In the genomic region with DNA sequence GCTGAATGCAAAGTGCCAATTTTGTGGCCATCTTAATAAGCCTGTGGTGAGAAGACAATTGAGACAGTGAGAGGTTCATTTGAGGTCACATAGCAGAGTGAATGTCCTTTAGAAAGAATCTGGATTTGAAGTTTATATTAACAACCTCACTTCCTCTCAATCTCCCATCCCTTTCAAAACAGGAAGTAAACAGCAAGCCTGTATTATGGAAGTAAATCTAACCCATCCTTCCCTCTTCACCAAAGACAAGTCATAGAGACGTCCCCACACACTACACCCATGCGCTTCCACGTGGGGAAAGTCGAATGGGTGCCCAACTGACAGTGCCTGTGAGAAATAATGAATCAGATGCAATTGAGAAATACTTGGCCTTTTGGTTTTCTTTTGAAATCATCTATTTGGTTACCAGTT, we compare ENCODE assay signal across 9 cellular contexts. TPM values are rescaled to one million over a fixed set of nuclear protein-coding genes. Genes with fewer than 3 reads are reported as not detected.
DNase-seq lines count a peak whose midpoint lies in the region; ATAC-seq and TF ChIP-seq lines count a peak whose summit lies in the region.
"Had no signal": no experiment of that assay in that cellular context is flagged by ENCODE, and none has a peak within 500 bp of the region (broad histone marks: within the 10 kb centered on the region; RNA-seq: fewer than 3 reads in every experiment).

No MANE protein-coding gene starts in this region.

- H3K27me3 ChIP-seq in upper lobe of right lung (no peaks in the 10 kb centered on the region), Karpas-422 (ENCODE audit: low read length) (no peaks in the 10 kb centered on the region)

- DNase-seq in activated naive CD4-positive, alpha-beta T cell treated with Interleukin-2 at 50 U/mL for 16 hours: peak; percentile 66
- DNase-seq in activated naive CD4-positive, alpha-beta T cell (lab: John Stamatoyannopoulos, UW): no peak
- peak; percentile 82 for DNase-seq in activated naive CD4-positive, alpha-beta T cell treated with anti-CD3 and anti-CD28 coated beads for 36 hours
- no peak for DNase-seq in mucosa of descending colon
- DNase-seq in upper lobe of right lung: peak; percentile 73
- DNase-seq in COLO668 (lab: John Stamatoyannopoulos, UW; ENCODE audit: unreplicated experiment): no peak
- no peak for DNase-seq in Karpas-422
- DNase-seq: NCI-H82 had no signal

- H3K36me3 ChIP-seq in mucosa of descending colon (ENCODE audit: low read depth): no peaks in the 10 kb centered on the region
- H3K36me3 ChIP-seq in upper lobe of right lung: no peaks in the 10 kb centered on the region
- H3K36me3 ChIP-seq in Karpas-422 (ENCODE audit: insufficient read depth, low read length): no peaks in the 10 kb centered on the region

- peak overlapping the region; percentile 98 for H3K27ac Mint-ChIP-seq in activated naive CD4-positive, alpha-beta T cell treated with anti-CD3 and anti-CD28 coated beads for 36 hours

- TF ChIP-seq CTCF in mucosa of descending colon (IDR thresholded peaks at IDR 0.05): no peak
- no peak for TF ChIP-seq CTCF in upper lobe of right lung (IDR thresholded peaks at IDR 0.05)

- H3K9me3 ChIP-seq in mucosa of descending colon (no peaks in the 10 kb centered on the region), upper lobe of right lung (no peaks in the 10 kb centered on the region), Karpas-422 (ENCODE audit: low read length) (no peaks in the 10 kb centered on the region)

- H3K4me3 Mint-ChIP-seq in activated naive CD4-positive, alpha-beta T cell treated with anti-CD3 and anti-CD28 coated beads for 36 hours: peak overlapping the region; percentile 14

- peaks cover 10% of the 10 kb centered on the region for H3K36me3 Mint-ChIP-seq in activated naive CD4-positive, alpha-beta T cell treated with anti-CD3 and anti-CD28 coated beads for 36 hours (ENCODE audit: low read depth)

- H3K4me1 ChIP-seq in mucosa of descending colon (ENCODE audit: low read depth) (peaks cover 2% of the 10 kb centered on the region), upper lobe of right lung (peaks cover 56% of the 10 kb centered on the region), Karpas-422 (ENCODE audit: low read length) (peaks cover 6% of the 10 kb centered on the region)

- no peaks in the 10 kb centered on the region for H3K79me2 ChIP-seq in Karpas-422 (ENCODE audit: low read length)

- no peaks in the 10 kb centered on the region for H3K27me3 Mint-ChIP-seq in activated naive CD4-positive, alpha-beta T cell treated with anti-CD3 and anti-CD28 coated beads for 36 hours (ENCODE audit: low read depth)

- H3K4me3 ChIP-seq in mucosa of descending colon (no peak overlapping the region), upper lobe of right lung (no peak overlapping the region), Karpas-422 (ENCODE audit: low read length) (no peak overlapping the region)

- CTCF ChIA-PET in activated naive CD4-positive, alpha-beta T cell treated with anti-CD3 and anti-CD28 coated beads for 36 hours (lab: Charles Lee): interaction anchor here (0.9 to 1.2 kb wide), 2 partner anchors 60 to 69 kb away, joined by 3 to 4 read pairs; no protein-coding TSS in a partner anchor

- no peaks in the 10 kb centered on the region for H3K9me3 Mint-ChIP-seq in activated naive CD4-positive, alpha-beta T cell treated with anti-CD3 and anti-CD28 coated beads for 36 hours

- H3K9me2 ChIP-seq in Karpas-422 (replicated peaks; ENCODE audit: insufficient read depth, low read length): no peaks in the 10 kb centered on the region

- H4K20me1 ChIP-seq in Karpas-422 (ENCODE audit: insufficient read depth, low read depth, low read length): no peaks in the 10 kb centered on the region

- intact Hi-C loops in activated naive CD4-positive, alpha-beta T cell treated with anti-CD3 and anti-CD28 coated beads for 36 hours (cut with micrococcal nuclease): loop anchor here (1.0 kb wide), 1 partner anchor 12 kb away; no protein-coding TSS in a partner anchor
- intact Hi-C loops in mucosa of descending colon (cut with DNase I, micrococcal nuclease): no loop called here
- intact Hi-C loops in upper lobe of right lung (cut with DNase I): no loop called here

- H3K9ac ChIP-seq in Karpas-422 (ENCODE audit: low read length): no peak overlapping the region

- peaks cover 93% of the 10 kb centered on the region for H3K4me1 Mint-ChIP-seq in activated naive CD4-positive, alpha-beta T cell treated with anti-CD3 and anti-CD28 coated beads for 36 hours (ENCODE audit: low read depth)

- no peak overlapping the region for H2AFZ ChIP-seq in Karpas-422 (ENCODE audit: low read length)

- H3K4me2 ChIP-seq in Karpas-422 (ENCODE audit: low read depth, low read length, poor library complexity, severe bottlenecking): no peak overlapping the region

- ATAC-seq in mucosa of descending colon (peak; percentile 36), upper lobe of right lung (peak; percentile 91), GM18511 (IDR thresholded peaks at IDR 0.05; ENCODE audit: unreplicated experiment) (no peak)

- H3K27ac ChIP-seq in upper lobe of right lung (no peak overlapping the region), Karpas-422 (ENCODE audit: low read length) (no peak overlapping the region)

RNA-seq across cellular contexts. Expression of a gene that starts 28.8 kb away (rescaled TPM):
- total RNA-seq in activated naive CD4-positive, alpha-beta T cell treated with anti-CD3 and anti-CD28 coated beads for 36 hours: 1,000 to 10,000 TPM; 1,152 to 1,165 TPM
- 10 to 100 TPM; 51.2 to 69.1 (median 60.0) TPM for total RNA-seq in mucosa of descending colon
- 186 TPM for total RNA-seq in upper lobe of right lung
- total RNA-seq in Karpas-422 (2014; rRNA removed; shearing (Covaris generic); ENCODE audit: low replicate concordance): 63.5 and 74.8 TPM in 2 replicates

RNA-seq across cellular contexts. Expression of a gene that starts 49.1 kb away (rescaled TPM):
- total RNA-seq in activated naive CD4-positive, alpha-beta T cell treated with anti-CD3 and anti-CD28 coated beads for 36 hours: 10 to 100 TPM; 49.8 TPM
- total RNA-seq in mucosa of descending colon (10 to 100 TPM in 2 of 3 donors, 1 to 10 TPM in 1; 7.5 to 10.5 (median 10.2) TPM), upper lobe of right lung (11.6 TPM)
- total RNA-seq in Karpas-422 (2014; rRNA removed; shearing (Covaris generic); ENCODE audit: low replicate concordance): 17.9 and 32.8 TPM in 2 replicates

RNA-seq across cellular contexts. Expression of a gene that starts 49.5 kb away (rescaled TPM):
- 10 to 100 TPM; 24.0 to 27.4 TPM for total RNA-seq in activated naive CD4-positive, alpha-beta T cell treated with anti-CD3 and anti-CD28 coated beads for 36 hours
- total RNA-seq in mucosa of descending colon: 10 to 100 TPM; 15.5 to 21.2 (median 18.6) TPM
- total RNA-seq in upper lobe of right lung: 18.3 TPM
- total RNA-seq in Karpas-422 (2014; rRNA removed; shearing (Covaris generic); ENCODE audit: low replicate concordance): 24.1 and 31.5 TPM in 2 replicates

Comparison
In these comparisons a context has a peak if more than half of its experiments do, and no peak if none do; other contexts are left out.
1. DNase-seq: peak in activated naive CD4-positive, alpha-beta T cell treated with Interleukin-2 at 50 U/mL for 16 hours (single experiment), activated naive CD4-positive, alpha-beta T cell treated with anti-CD3 and anti-CD28 coated beads for 36 hours (single experiment) and upper lobe of right lung (single experiment); none in activated naive CD4-positive, alpha-beta T cell (0 of 4), mucosa of descending colon (0 of 3), COLO668 (single experiment) and Karpas-422 (single experiment).